In the genomic region with DNA sequence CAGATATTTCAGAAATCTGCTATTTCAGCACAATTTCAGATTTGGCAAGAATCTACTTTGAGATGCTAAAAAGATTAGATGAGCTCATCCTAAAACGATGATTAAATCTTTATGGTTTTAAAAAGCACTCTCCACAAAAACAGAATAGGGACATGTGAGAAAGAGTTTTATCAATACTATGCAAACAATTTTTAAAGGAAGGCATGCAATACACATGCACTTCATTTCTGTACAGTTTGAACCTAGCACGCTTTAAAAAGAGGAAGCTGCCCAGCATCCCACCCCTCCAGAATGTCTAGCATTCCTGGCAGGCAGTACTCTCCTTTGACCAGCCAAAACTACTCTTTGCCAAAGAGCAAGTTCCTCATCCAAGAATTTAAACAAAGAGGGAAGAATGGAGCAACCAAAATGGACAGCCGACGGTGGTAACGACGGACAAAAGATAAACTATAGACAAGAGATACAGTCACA, we compare ENCODE assay signal across 8 cellular contexts. TPM values are rescaled to one million over a fixed set of nuclear protein-coding genes. Genes with fewer than 3 reads are reported as not detected.
DNase-seq lines count a peak whose midpoint lies in the region; ATAC-seq, FAIRE-seq and TF ChIP-seq lines count a peak whose summit lies in the region.
"Had no signal": no experiment of that assay in that cellular context is flagged by ENCODE, and none has a peak within 500 bp of the region (broad histone marks: within the 10 kb centered on the region; RNA-seq: fewer than 3 reads in every experiment).

No MANE protein-coding gene starts in this region.

- H3K27me3 Mint-ChIP-seq in astrocyte (ENCODE audit: low read depth, unreplicated experiment) (peaks cover 8% of the 10 kb centered on the region), immature natural killer cell (ENCODE audit: low read depth in 3 of 3) (peaks cover 20 to 43% (median 31%) of the 10 kb centered on the region in 3 donors)

- H3K9me3 ChIP-seq in astrocyte (ENCODE audit: insufficient read depth, low read depth, low read length): no peaks in the 10 kb centered on the region
- no peaks in the 10 kb centered on the region for H3K9me3 ChIP-seq in subcutaneous abdominal adipose tissue (ENCODE audit: control insufficient read depth in 5 of 5, low read length in 5 of 5)

- H3K4me3 ChIP-seq in HFF-Myc (replicated peaks; ENCODE audit: low read depth, low read length) (peak overlapping the region; percentile 80), astrocyte (ENCODE audit: insufficient read depth, low read depth, low read length) (peak overlapping the region; percentile 91), subcutaneous abdominal adipose tissue (ENCODE audit: low read depth in 1 of 5, low read length in 5 of 5) (peak overlapping the region; percentile 83 to 96 (median 87))

- H2AFZ ChIP-seq in astrocyte (ENCODE audit: low read depth, low read length): no peak overlapping the region

- peak overlapping the region; percentile 53 for H3K27ac Mint-ChIP-seq in astrocyte (ENCODE audit: unreplicated experiment)
- H3K27ac Mint-ChIP-seq in immature natural killer cell: no peak overlapping the region

- H3K27me3 ChIP-seq in astrocyte (ENCODE audit: insufficient read depth, low read length) (no peaks in the 10 kb centered on the region), subcutaneous abdominal adipose tissue (ENCODE audit: control insufficient read depth in 5 of 5, insufficient read depth in 4 of 5, low read length in 5 of 5) (no peaks in the 10 kb centered on the region)

- peak; percentile 73 for FAIRE-seq in astrocyte (lab: Jason Lieb, UNC)

- H3K36me3 ChIP-seq in astrocyte (ENCODE audit: insufficient read depth, low read length) (no peaks in the 10 kb centered on the region), subcutaneous abdominal adipose tissue (ENCODE audit: control insufficient read depth in 5 of 5, insufficient read depth in 5 of 5, low read length in 5 of 5) (no peaks in the 10 kb centered on the region)

- DNase-seq in HFF-Myc (ENCODE audit: extremely low read depth, low read depth) (no peak), astrocyte (ENCODE audit: low read depth) (peak; percentile 52), immature natural killer cell (no peak), 8988T (no peak), NCI-H2196 treated with DMSO at 0.1 percent for 48 hours (lab: John Stamatoyannopoulos, UW; ENCODE audit: unreplicated experiment) (no peak)

- H3K4me3 Mint-ChIP-seq in astrocyte (ENCODE audit: unreplicated experiment): peak overlapping the region; percentile 90
- H3K4me3 Mint-ChIP-seq in immature natural killer cell: peak overlapping the region; percentile 42 to 68 (median 59)

- H3K9ac ChIP-seq in astrocyte (ENCODE audit: low read length) (peak overlapping the region; percentile 92), subcutaneous abdominal adipose tissue (ENCODE audit: low read length in 5 of 5) (peak overlapping the region; percentile 72 to 82 (median 74))
- H3K9ac ChIP-seq: KMS-11 had no signal

- ATAC-seq in HG02642 (IDR thresholded peaks at IDR 0.05; ENCODE audit: poor library complexity, unreplicated experiment): no peak

- H3K79me2 ChIP-seq in astrocyte (ENCODE audit: insufficient read depth, low read length): peaks cover 99% of the 10 kb centered on the region

- peak overlapping the region; percentile 81 for H3K27ac ChIP-seq in astrocyte (ENCODE audit: low read depth, low read length)
- H3K27ac ChIP-seq in subcutaneous abdominal adipose tissue (ENCODE audit: low read depth, low read length): peak overlapping the region; percentile 85
- H3K27ac ChIP-seq: KMS-11 had no signal

- peaks cover 38% of the 10 kb centered on the region for H4K20me1 ChIP-seq in astrocyte (ENCODE audit: insufficient read depth, low read length)

- no peaks in the 10 kb centered on the region for H3K36me3 Mint-ChIP-seq in astrocyte (ENCODE audit: low read depth, unreplicated experiment)
- H3K36me3 Mint-ChIP-seq in immature natural killer cell: peaks cover 0 to 5% (median 0%) of the 10 kb centered on the region in 3 donors

- H3K9me3 Mint-ChIP-seq in astrocyte (ENCODE audit: unreplicated experiment) (no peaks in the 10 kb centered on the region), immature natural killer cell (peaks cover 0 to 15% (median 3%) of the 10 kb centered on the region in 6 donors)

- H3K4me1 Mint-ChIP-seq in astrocyte (ENCODE audit: low read depth, unreplicated experiment) (peaks cover 16% of the 10 kb centered on the region), immature natural killer cell (peaks cover 12 to 15% of the 10 kb centered on the region in 2 donors)

- TF ChIP-seq CTCF in HFF-Myc (IDR thresholded peaks at IDR 0.05; ENCODE audit: low read depth, low read length, missing control alignments) (no peak), astrocyte (IDR thresholded peaks at IDR 0.05; ENCODE audit: insufficient read depth, low read depth, low read length) (no peak)

- peaks cover 26% of the 10 kb centered on the region for H3K4me1 ChIP-seq in astrocyte (ENCODE audit: insufficient read depth, low read length)
- H3K4me1 ChIP-seq in subcutaneous abdominal adipose tissue (ENCODE audit: control insufficient read depth in 5 of 5, insufficient read depth in 5 of 5, low read length in 5 of 5): peaks cover 0 to 42% (median 29%) of the 10 kb centered on the region in 5 donors

- peak overlapping the region; percentile 91 for H3K4me2 ChIP-seq in astrocyte (ENCODE audit: low read length)

RNA-seq across cellular contexts. Expression of a gene that starts 1.3 kb away (rescaled TPM):
- 17.6 and 19.9 TPM in 2 replicates for total RNA-seq in astrocyte
- not detected for polyA plus RNA-seq in immature natural killer cell
